ENCODE assay signal across 1 cellular context in the genomic region with DNA sequence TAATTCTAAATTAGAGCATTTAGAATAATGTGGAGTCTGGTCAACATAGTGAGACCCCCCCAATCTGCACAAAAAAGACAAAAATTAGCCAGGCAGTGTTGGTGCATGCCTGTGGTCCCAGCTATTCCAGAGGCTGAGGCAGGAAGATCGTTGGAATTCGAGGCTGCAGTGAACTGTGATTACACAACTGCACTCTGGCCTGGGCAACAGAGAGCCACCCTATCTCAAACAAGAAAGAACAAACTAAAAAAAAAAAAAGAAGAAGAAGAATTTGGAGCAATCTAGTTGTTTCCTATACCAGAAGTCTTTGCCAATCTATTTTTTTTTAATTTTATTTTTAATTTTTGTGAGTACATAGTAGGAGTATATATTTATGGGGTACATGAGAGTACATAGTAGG.
A peak's percentile ranks its signal among the peaks of the same experiment; 100 is the strongest.
TF ChIP-seq lines count a peak whose summit lies in the region.

No MANE protein-coding gene starts in this region.

TF ChIP-seq in HepG2, 621 proteins besides CTCF, POLR2A, EP300 and RAD21 (continued from another document and continues in another):
- TF ChIP-seq, protein P1, sequence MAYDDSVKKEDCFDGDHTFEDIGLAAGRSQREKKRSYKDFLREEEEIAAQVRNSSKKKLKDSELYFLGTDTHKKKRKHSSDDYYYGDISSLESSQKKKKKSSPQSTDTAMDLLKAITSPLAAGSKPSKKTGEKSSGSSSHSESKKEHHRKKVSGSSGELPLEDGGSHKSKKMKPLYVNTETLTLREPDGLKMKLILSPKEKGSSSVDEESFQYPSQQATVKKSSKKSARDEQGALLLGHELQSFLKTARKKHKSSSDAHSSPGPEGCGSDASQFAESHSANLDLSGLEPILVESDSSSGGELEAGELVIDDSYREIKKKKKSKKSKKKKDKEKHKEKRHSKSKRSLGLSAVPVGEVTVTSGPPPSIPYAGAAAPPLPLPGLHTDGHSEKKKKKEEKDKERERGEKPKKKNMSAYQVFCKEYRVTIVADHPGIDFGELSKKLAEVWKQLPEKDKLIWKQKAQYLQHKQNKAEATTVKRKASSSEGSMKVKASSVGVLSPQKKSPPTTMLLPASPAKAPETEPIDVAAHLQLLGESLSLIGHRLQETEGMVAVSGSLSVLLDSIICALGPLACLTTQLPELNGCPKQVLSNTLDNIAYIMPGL (CRISPR knock-in tag; IDR thresholded peaks at IDR 0.05; ENCODE audit: borderline replicate concordance in 1 of 2, low read depth in 1 of 2): peak in 1 of 2 experiments; percentile 27; a peak in 1 of 4 replicates
- TF ChIP-seq MED8 (CRISPR knock-in tag; IDR thresholded peaks at IDR 0.05; ENCODE audit: insufficient replicate concordance) (no peak), HOXA3 (CRISPR knock-in tag; IDR thresholded peaks at IDR 0.05) (peak; percentile 69), REXO4 (CRISPR knock-in tag; IDR thresholded peaks at IDR 0.05; ENCODE audit: borderline replicate concordance) (no peak), EEA1 (CRISPR knock-in tag; IDR thresholded peaks at IDR 0.05; ENCODE audit: borderline replicate concordance) (no peak), ZNF136 (CRISPR knock-in tag; IDR thresholded peaks at IDR 0.05; ENCODE audit: low read depth) (no peak), KLF9 (CRISPR knock-in tag; IDR thresholded peaks at IDR 0.05; ENCODE audit: low read depth) (no peak), PAF1 (CRISPR knock-in tag; IDR thresholded peaks at IDR 0.05) (no peak), MIER3 (CRISPR knock-in tag; IDR thresholded peaks at IDR 0.05; ENCODE audit: borderline replicate concordance) (peak; percentile 52; the same call in 1 of the 2 replicates), ZNF350 (CRISPR knock-in tag; IDR thresholded peaks at IDR 0.05; ENCODE audit: borderline replicate concordance, low read depth) (peak; percentile 54; the same call in 1 of the 2 replicates), ZNF292 (CRISPR knock-in tag; IDR thresholded peaks at IDR 0.05; ENCODE audit: borderline replicate concordance, low read depth) (peak; percentile 50; the same call in 1 of the 2 replicates), ZNF33B (CRISPR knock-in tag; IDR thresholded peaks at IDR 0.05) (no peak), SMYD3 (CRISPR knock-in tag; IDR thresholded peaks at IDR 0.05) (no peak), ZEB1 (IDR thresholded peaks at IDR 0.05; ENCODE audit: insufficient replicate concordance, low read depth) (no peak), ZNF207 (IDR thresholded peaks at IDR 0.05; ENCODE audit: borderline replicate concordance) (no peak), ZMYM2 (CRISPR knock-in tag; IDR thresholded peaks at IDR 0.05) (no peak), IRX3 (CRISPR knock-in tag; IDR thresholded peaks at IDR 0.05; ENCODE audit: borderline replicate concordance, low read depth) (no peak), TOE1 (CRISPR knock-in tag; IDR thresholded peaks at IDR 0.05) (0 out of 2 replicates have a peak, but pooled peaks have one; percentile 41), ATF6 (CRISPR knock-in tag; conservative IDR thresholded peaks at IDR 0.05) (no peak)
- TF ChIP-seq, protein P2, sequence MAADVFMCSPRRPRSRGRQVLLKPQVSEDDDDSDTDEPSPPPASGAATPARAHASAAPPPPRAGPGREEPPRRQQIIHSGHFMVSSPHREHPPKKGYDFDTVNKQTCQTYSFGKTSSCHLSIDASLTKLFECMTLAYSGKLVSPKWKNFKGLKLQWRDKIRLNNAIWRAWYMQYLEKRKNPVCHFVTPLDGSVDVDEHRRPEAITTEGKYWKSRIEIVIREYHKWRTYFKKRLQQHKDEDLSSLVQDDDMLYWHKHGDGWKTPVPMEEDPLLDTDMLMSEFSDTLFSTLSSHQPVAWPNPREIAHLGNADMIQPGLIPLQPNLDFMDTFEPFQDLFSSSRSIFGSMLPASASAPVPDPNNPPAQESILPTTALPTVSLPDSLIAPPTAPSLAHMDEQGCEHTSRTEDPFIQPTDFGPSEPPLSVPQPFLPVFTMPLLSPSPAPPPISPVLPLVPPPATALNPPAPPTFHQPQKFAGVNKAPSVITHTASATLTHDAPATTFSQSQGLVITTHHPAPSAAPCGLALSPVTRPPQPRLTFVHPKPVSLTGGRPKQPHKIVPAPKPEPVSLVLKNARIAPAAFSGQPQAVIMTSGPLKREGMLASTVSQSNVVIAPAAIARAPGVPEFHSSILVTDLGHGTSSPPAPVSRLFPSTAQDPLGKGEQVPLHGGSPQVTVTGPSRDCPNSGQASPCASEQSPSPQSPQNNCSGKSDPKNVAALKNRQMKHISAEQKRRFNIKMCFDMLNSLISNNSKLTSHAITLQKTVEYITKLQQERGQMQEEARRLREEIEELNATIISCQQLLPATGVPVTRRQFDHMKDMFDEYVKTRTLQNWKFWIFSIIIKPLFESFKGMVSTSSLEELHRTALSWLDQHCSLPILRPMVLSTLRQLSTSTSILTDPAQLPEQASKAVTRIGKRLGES (CRISPR knock-in tag; IDR thresholded peaks at IDR 0.05; ENCODE audit: borderline replicate concordance): no peak
- TF ChIP-seq, protein P3, sequence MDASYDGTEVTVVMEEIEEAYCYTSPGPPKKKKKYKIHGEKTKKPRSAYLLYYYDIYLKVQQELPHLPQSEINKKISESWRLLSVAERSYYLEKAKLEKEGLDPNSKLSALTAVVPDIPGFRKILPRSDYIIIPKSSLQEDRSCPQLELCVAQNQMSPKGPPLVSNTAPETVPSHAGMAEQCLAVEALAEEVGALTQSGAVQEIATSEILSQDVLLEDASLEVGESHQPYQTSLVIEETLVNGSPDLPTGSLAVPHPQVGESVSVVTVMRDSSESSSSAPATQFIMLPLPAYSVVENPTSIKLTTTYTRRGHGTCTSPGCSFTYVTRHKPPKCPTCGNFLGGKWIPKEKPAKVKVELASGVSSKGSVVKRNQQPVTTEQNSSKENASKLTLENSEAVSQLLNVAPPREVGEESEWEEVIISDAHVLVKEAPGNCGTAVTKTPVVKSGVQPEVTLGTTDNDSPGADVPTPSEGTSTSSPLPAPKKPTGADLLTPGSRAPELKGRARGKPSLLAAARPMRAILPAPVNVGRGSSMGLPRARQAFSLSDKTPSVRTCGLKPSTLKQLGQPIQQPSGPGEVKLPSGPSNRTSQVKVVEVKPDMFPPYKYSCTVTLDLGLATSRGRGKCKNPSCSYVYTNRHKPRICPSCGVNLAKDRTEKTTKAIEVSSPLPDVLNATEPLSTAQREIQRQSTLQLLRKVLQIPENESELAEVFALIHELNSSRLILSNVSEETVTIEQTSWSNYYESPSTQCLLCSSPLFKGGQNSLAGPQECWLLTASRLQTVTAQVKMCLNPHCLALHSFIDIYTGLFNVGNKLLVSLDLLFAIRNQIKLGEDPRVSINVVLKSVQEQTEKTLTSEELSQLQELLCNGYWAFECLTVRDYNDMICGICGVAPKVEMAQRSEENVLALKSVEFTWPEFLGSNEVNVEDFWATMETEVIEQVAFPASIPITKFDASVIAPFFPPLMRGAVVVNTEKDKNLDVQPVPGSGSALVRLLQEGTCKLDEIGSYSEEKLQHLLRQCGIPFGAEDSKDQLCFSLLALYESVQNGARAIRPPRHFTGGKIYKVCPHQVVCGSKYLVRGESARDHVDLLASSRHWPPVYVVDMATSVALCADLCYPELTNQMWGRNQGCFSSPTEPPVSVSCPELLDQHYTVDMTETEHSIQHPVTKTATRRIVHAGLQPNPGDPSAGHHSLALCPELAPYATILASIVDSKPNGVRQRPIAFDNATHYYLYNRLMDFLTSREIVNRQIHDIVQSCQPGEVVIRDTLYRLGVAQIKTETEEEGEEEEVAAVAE (CRISPR knock-in tag; IDR thresholded peaks at IDR 0.05; ENCODE audit: borderline replicate concordance): no peak
- TF ChIP-seq, protein P4, sequence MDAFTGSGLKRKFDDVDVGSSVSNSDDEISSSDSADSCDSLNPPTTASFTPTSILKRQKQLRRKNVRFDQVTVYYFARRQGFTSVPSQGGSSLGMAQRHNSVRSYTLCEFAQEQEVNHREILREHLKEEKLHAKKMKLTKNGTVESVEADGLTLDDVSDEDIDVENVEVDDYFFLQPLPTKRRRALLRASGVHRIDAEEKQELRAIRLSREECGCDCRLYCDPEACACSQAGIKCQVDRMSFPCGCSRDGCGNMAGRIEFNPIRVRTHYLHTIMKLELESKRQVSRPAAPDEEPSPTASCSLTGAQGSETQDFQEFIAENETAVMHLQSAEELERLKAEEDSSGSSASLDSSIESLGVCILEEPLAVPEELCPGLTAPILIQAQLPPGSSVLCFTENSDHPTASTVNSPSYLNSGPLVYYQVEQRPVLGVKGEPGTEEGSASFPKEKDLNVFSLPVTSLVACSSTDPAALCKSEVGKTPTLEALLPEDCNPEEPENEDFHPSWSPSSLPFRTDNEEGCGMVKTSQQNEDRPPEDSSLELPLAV (CRISPR knock-in tag; conservative IDR thresholded peaks at IDR 0.05; ENCODE audit: low read depth): no peak
- TF ChIP-seq, protein P5, sequence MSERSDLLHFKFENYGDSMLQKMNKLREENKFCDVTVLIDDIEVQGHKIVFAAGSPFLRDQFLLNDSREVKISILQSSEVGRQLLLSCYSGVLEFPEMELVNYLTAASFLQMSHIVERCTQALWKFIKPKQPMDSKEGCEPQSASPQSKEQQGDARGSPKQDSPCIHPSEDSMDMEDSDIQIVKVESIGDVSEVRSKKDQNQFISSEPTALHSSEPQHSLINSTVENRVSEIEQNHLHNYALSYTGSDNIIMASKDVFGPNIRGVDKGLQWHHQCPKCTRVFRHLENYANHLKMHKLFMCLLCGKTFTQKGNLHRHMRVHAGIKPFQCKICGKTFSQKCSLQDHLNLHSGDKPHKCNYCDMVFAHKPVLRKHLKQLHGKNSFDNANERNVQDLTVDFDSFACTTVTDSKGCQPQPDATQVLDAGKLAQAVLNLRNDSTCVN (CRISPR knock-in tag; IDR thresholded peaks at IDR 0.05; ENCODE audit: borderline replicate concordance): no peak
- TF ChIP-seq, protein P6, sequence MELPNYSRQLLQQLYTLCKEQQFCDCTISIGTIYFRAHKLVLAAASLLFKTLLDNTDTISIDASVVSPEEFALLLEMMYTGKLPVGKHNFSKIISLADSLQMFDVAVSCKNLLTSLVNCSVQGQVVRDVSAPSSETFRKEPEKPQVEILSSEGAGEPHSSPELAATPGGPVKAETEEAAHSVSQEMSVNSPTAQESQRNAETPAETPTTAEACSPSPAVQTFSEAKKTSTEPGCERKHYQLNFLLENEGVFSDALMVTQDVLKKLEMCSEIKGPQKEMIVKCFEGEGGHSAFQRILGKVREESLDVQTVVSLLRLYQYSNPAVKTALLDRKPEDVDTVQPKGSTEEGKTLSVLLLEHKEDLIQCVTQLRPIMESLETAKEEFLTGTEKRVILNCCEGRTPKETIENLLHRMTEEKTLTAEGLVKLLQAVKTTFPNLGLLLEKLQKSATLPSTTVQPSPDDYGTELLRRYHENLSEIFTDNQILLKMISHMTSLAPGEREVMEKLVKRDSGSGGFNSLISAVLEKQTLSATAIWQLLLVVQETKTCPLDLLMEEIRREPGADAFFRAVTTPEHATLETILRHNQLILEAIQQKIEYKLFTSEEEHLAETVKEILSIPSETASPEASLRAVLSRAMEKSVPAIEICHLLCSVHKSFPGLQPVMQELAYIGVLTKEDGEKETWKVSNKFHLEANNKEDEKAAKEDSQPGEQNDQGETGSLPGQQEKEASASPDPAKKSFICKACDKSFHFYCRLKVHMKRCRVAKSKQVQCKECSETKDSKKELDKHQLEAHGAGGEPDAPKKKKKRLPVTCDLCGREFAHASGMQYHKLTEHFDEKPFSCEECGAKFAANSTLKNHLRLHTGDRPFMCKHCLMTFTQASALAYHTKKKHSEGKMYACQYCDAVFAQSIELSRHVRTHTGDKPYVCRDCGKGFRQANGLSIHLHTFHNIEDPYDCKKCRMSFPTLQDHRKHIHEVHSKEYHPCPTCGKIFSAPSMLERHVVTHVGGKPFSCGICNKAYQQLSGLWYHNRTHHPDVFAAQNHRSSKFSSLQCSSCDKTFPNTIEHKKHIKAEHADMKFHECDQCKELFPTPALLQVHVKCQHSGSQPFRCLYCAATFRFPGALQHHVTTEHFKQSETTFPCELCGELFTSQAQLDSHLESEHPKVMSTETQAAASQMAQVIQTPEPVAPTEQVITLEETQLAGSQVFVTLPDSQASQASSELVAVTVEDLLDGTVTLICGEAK (IDR thresholded peaks at IDR 0.05): no peak
- TF ChIP-seq, protein P6 (CRISPR knock-in tag; IDR thresholded peaks at IDR 0.05): no peak; the same call in 1 of the 2 replicates
